Comparison of ENCODE assay signal across 25 cellular contexts in the genomic region with DNA sequence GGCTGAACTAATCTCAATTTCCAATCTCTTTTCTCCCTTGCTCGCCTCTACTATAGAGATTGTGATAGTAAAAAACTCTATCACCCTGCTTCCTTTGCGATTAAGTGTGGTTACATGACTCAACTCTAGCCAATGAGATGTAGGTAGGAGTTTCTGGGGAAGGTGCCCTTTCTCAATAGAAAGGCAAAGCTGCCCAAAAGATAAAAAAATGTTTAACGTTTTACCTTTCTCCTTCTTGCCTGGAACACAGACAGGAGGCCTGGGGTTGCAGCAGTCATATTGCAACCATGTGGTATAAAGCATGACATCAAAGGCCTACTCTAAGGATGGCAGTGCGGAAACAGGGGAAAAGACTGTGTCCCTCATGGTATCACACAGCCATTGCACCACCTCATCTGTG. TPM values are rescaled to one million over a fixed set of nuclear protein-coding genes. Genes with fewer than 3 reads are reported as not detected.
DNase-seq lines count a peak whose midpoint lies in the region; ATAC-seq, FAIRE-seq and TF ChIP-seq lines count a peak whose summit lies in the region.
"Had no signal": no experiment of that assay in that cellular context is flagged by ENCODE, and none has a peak within 500 bp of the region (broad histone marks: within the 10 kb centered on the region; RNA-seq: fewer than 3 reads in every experiment).

No MANE protein-coding gene starts in this region.

- H3K9me3 ChIP-seq in GM23248 (ENCODE audit: low read depth) = no peaks in the 10 kb centered on the region
- H3K9me3 ChIP-seq in HepG2 (ENCODE audit: low read length) = no peaks in the 10 kb centered on the region
- H3K9me3 ChIP-seq: A549; BLaER1 treated with 17β-estradiol and CSF1 and Interleukin-3, amounts not matched to agents 10 nM and 100 nM had no signal

- H3K27me3 ChIP-seq in GM23248 (replicated peaks; ENCODE audit: insufficient read depth) (no peaks in the 10 kb centered on the region; the same call in 1 of the 2 replicates), HepG2 (ENCODE audit: control insufficient read depth in 1 of 2, insufficient read depth in 2 of 2, low read length in 2 of 2) (peaks cover 1 to 38% of the 10 kb centered on the region in 2 experiments; a peak in 4 of 5 replicates)
- H3K27me3 ChIP-seq: BLaER1 treated with 17β-estradiol and CSF1 and Interleukin-3, amounts not matched to agents 10 nM and 100 nM had no signal

- H3K27me3 Mint-ChIP-seq in activated CD4-positive, alpha-beta memory T cell treated with anti-CD3 and anti-CD28 coated beads for 36 hours = no peaks in the 10 kb centered on the region
- peaks cover 3% of the 10 kb centered on the region for H3K27me3 Mint-ChIP-seq in activated CD4-positive, alpha-beta memory T cell treated with anti-CD3 and anti-CD28 coated beads, Interleukin-2, amount 10 ng/mL, durations not matched to agents 7 days and 5 days

- no peaks in the 10 kb centered on the region for H3K9me3 Mint-ChIP-seq in activated CD4-positive, alpha-beta memory T cell treated with anti-CD3 and anti-CD28 coated beads for 36 hours
- H3K9me3 Mint-ChIP-seq in activated CD4-positive, alpha-beta memory T cell treated with anti-CD3 and anti-CD28 coated beads, Interleukin-2, amount 10 ng/mL, durations not matched to agents 7 days and 5 days = no peaks in the 10 kb centered on the region
- H3K9me3 Mint-ChIP-seq: CD8-positive, alpha-beta memory T cell had no signal

- 43 to 45% methylated on average over 4 of the region's 4 CpGs for WGBS in GM23248 (ENCODE audit: low coverage in 1 of 2, low lambda C conversion rate in 2 of 2, missing lambda C conversion rate in 2 of 2), 2 experiments
- WGBS in HepG2 (ENCODE audit: low lambda C conversion rate) = 27% methylated on average over 4 of the region's 4 CpGs

- H2AFZ ChIP-seq in GM23248 (no peak overlapping the region), HepG2 (ENCODE audit: low read length) (no peak overlapping the region)

- in situ Hi-C loops in GM23248 (cut with MboI) (no loop called here), HepG2 (cut with HindIII; ENCODE audit: extremely low pct_ligation_motif_present, low pct_unique_long_range_greater_than_20kb) (no loop called here)

- TF ChIP-seq POLR2A in HepG2 (IDR thresholded peaks at IDR 0.05; ENCODE audit: insufficient read depth in 1 of 2, low read depth in 2 of 2, low read length in 2 of 2) = no peak

- TF ChIP-seq RAD21 in HepG2 (CRISPR knock-in tag; IDR thresholded peaks at IDR 0.05) = no peak

- H3K4me3 ChIP-seq in GM23248 = no peak overlapping the region
- no peak overlapping the region for H3K4me3 ChIP-seq in HepG2 (replicated peaks in 1 of 3; ENCODE audit: insufficient read depth in 1 of 3, low read depth in 2 of 3, low read length in 3 of 3)
- H3K4me3 ChIP-seq: A549; BLaER1 treated with 17β-estradiol and CSF1 and Interleukin-3, amounts not matched to agents 10 nM and 100 nM had no signal

- no peak overlapping the region for H3K4me3 Mint-ChIP-seq in activated CD4-positive, alpha-beta memory T cell treated with anti-CD3 and anti-CD28 coated beads for 36 hours
- H3K4me3 Mint-ChIP-seq in activated CD4-positive, alpha-beta memory T cell treated with anti-CD3 and anti-CD28 coated beads, Interleukin-2, amount 10 ng/mL, durations not matched to agents 7 days and 5 days = no peak overlapping the region
- H3K4me3 Mint-ChIP-seq: CD8-positive, alpha-beta memory T cell had no signal

- H3K36me3 ChIP-seq in GM23248 (ENCODE audit: low read depth) (no peaks in the 10 kb centered on the region), HepG2 (replicated peaks in 1 of 2; ENCODE audit: control insufficient read depth in 1 of 2, insufficient read depth in 2 of 2, low read length in 2 of 2) (no peaks in the 10 kb centered on the region)
- H3K36me3 ChIP-seq: BLaER1 treated with 17β-estradiol and CSF1 and Interleukin-3, amounts not matched to agents 10 nM and 100 nM had no signal

- H3K9ac ChIP-seq in GM23248 (no peak overlapping the region), HepG2 (ENCODE audit: insufficient read depth, low read depth, low read length) (no peak overlapping the region)
- H3K9ac ChIP-seq: BLaER1 treated with 17β-estradiol and CSF1 and Interleukin-3, amounts not matched to agents 10 nM and 100 nM had no signal

- H3K4me1 Mint-ChIP-seq in activated CD4-positive, alpha-beta memory T cell treated with anti-CD3 and anti-CD28 coated beads for 36 hours (ENCODE audit: low read depth) = no peaks in the 10 kb centered on the region
- peaks cover 4% of the 10 kb centered on the region for H3K4me1 Mint-ChIP-seq in activated CD4-positive, alpha-beta memory T cell treated with anti-CD3 and anti-CD28 coated beads, Interleukin-2, amount 10 ng/mL, durations not matched to agents 7 days and 5 days
- H3K4me1 Mint-ChIP-seq: CD8-positive, alpha-beta memory T cell had no signal

- no peak overlapping the region for H3K27ac Mint-ChIP-seq in activated CD4-positive, alpha-beta memory T cell treated with anti-CD3 and anti-CD28 coated beads for 36 hours
- H3K27ac Mint-ChIP-seq in activated CD4-positive, alpha-beta memory T cell treated with anti-CD3 and anti-CD28 coated beads, Interleukin-2, amount 10 ng/mL, durations not matched to agents 7 days and 5 days = no peak overlapping the region
- H3K27ac Mint-ChIP-seq: CD8-positive, alpha-beta memory T cell had no signal

- no peaks in the 10 kb centered on the region for H3K36me3 Mint-ChIP-seq in activated CD4-positive, alpha-beta memory T cell treated with anti-CD3 and anti-CD28 coated beads for 36 hours
- no peaks in the 10 kb centered on the region for H3K36me3 Mint-ChIP-seq in activated CD4-positive, alpha-beta memory T cell treated with anti-CD3 and anti-CD28 coated beads, Interleukin-2, amount 10 ng/mL, durations not matched to agents 7 days and 5 days (ENCODE audit: low read depth)
- H3K36me3 Mint-ChIP-seq: CD8-positive, alpha-beta memory T cell had no signal

- TF ChIP-seq CTCF in HepG2 (CRISPR knock-in tag; IDR thresholded peaks at IDR 0.05) = no peak

- H3K4me2 ChIP-seq in GM23248 (ENCODE audit: unreplicated experiment) = no peak overlapping the region
- no peak overlapping the region for H3K4me2 ChIP-seq in HepG2 (ENCODE audit: low read depth, low read length)
- H3K4me2 ChIP-seq: A549; BLaER1 treated with 17β-estradiol and CSF1 and Interleukin-3, amounts not matched to agents 10 nM and 100 nM had no signal

- ATAC-seq in HG02981 (IDR thresholded peaks at IDR 0.05; ENCODE audit: unreplicated experiment) (no peak), HepG2 (no peak)
- ATAC-seq: A549, HCT116, SK-N-SH treated with all-trans-retinoic acid at 6 μM for 48 hours had no signal

- no peak for TF ChIP-seq EP300 in HepG2 (IDR thresholded peaks at IDR 0.05; ENCODE audit: low read depth in 2 of 2, low read length in 2 of 2)
- no peak for TF ChIP-seq EP300 in HepG2 (CRISPR knock-in tag; IDR thresholded peaks at IDR 0.05; ENCODE audit: borderline replicate concordance)

- FAIRE-seq in HepG2 (lab: Jason Lieb, UNC) = no peak
- FAIRE-seq: A549, G401.6, GM12891, GM18507 had no signal

- peak; percentile 21 for DNase-seq in activated CD4-positive, alpha-beta memory T cell treated with anti-CD3 and anti-CD28 coated beads for 36 hours
- DNase-seq in activated CD4-positive, alpha-beta memory T cell treated with anti-CD3 and anti-CD28 coated beads, Interleukin-2, amount 10 ng/mL, durations not matched to agents 7 days and 5 days = no peak
- DNase-seq in GM23248 (peak; percentile 22), NOMO-1 treated with DMSO at 0.1 percent for 48 hours (lab: John Stamatoyannopoulos, UW; ENCODE audit: unreplicated experiment) (peak; percentile 48), renal cortical epithelial cell (ENCODE audit: low read depth) (peak; percentile 13), HuH-7.5 (ENCODE audit: low spot score) (no peak), HepG2 (ENCODE audit: low spot score) (no peak)
- DNase-seq: CD8-positive, alpha-beta memory T cell; DND-41; NCI-H1092; NCI-H1694; NCI-H2107; NCI-H2227 treated with DMSO at 0.1 percent for 48 hours; NCI-H524 treated with DMSO at 0.1 percent for 48 hours; SHP77 treated with DMSO at 0.1 percent for 48 hours had no signal

- POLR2A ChIA-PET in activated CD4-positive, alpha-beta memory T cell treated with anti-CD3 and anti-CD28 coated beads for 36 hours (lab: Charles Lee) = no interaction called here
- POLR2A ChIA-PET in activated CD4-positive, alpha-beta memory T cell treated with anti-CD3 and anti-CD28 coated beads, Interleukin-2, amount 10 ng/mL, durations not matched to agents 7 days and 5 days (lab: Charles Lee) = no interaction called here
- POLR2A ChIA-PET in HepG2 (lab: Yijun Ruan, JAX) = no interaction called here

- 0 out of 2 replicates have a peak, but pooled peaks cover 8% of the 10 kb centered on the region for H3K4me1 ChIP-seq in GM23248 (ENCODE audit: insufficient read depth)
- peaks cover 9% of the 10 kb centered on the region; the same call in 1 of the 2 replicates for H3K4me1 ChIP-seq in HepG2 (ENCODE audit: insufficient read depth, low read length)
- H3K4me1 ChIP-seq: A549 had no signal

- CTCF ChIA-PET in activated CD4-positive, alpha-beta memory T cell treated with anti-CD3 and anti-CD28 coated beads for 36 hours (lab: Charles Lee) = no interaction called here
- CTCF ChIA-PET in activated CD4-positive, alpha-beta memory T cell treated with anti-CD3 and anti-CD28 coated beads, Interleukin-2, amount 10 ng/mL, durations not matched to agents 7 days and 5 days (lab: Charles Lee) = no interaction called here
- CTCF ChIA-PET in HepG2 (lab: Yijun Ruan, JAX; ENCODE audit: low intra/inter-chr PET ratio, low total read pairs) = no interaction called here

- H3F3A ChIP-seq in GM23248 (ENCODE audit: insufficient read depth) = no peaks in the 10 kb centered on the region

- BruUV-seq in HepG2 (replicated peaks; lab: Mats Ljungman, UMichigan) = no TSS peak

- intact Hi-C loops in activated CD4-positive, alpha-beta memory T cell treated with anti-CD3 and anti-CD28 coated beads for 36 hours (cut with micrococcal nuclease) = no loop called here
- intact Hi-C loops in HepG2 (cut with micrococcal nuclease; ENCODE audit: unreplicated experiment) = no loop called here

- H3K79me2 ChIP-seq in GM23248 (ENCODE audit: insufficient read depth) (no peaks in the 10 kb centered on the region), HepG2 (ENCODE audit: insufficient read depth, low read length) (no peaks in the 10 kb centered on the region)

- H3K27ac ChIP-seq in GM23248 (no peak overlapping the region), HepG2 (ENCODE audit: extremely low read length, insufficient read depth, low read length) (no peak overlapping the region)
- H3K27ac ChIP-seq: A549; BLaER1 treated with 17β-estradiol and CSF1 and Interleukin-3, amounts not matched to agents 10 nM and 100 nM had no signal

- H4K20me1 ChIP-seq in GM23248 (ENCODE audit: insufficient read depth) (no peaks in the 10 kb centered on the region), HepG2 (ENCODE audit: insufficient read depth, low read length) (no peaks in the 10 kb centered on the region)
- H4K20me1 ChIP-seq: BLaER1 treated with 17β-estradiol and CSF1 and Interleukin-3, amounts not matched to agents 10 nM and 100 nM had no signal

- H3K9me2 ChIP-seq in GM23248 (ENCODE audit: insufficient read depth) = no peaks in the 10 kb centered on the region

RNA-seq across cellular contexts. Expression of a gene that starts 31.5 kb away (rescaled TPM):
- total RNA-seq in activated CD4-positive, alpha-beta memory T cell treated with anti-CD3 and anti-CD28 coated beads for 36 hours = not detected
- total RNA-seq in activated CD4-positive, alpha-beta memory T cell treated with anti-CD3 and anti-CD28 coated beads, Interleukin-2, amount 10 ng/mL, durations not matched to agents 7 days and 5 days = not detected
- total RNA-seq in GM23248 (2014; rRNA removed; shearing (Covaris generic)) = 1.8 TPM in 1 of 2 replicates, not detected in the other
- 0.53 and 1.5 TPM in 2 replicates for polyA plus RNA-seq in GM23248 (2016; fragmentation: Nextera tagmentation; extraction: Ambion mirVana)
- total RNA-seq in renal cortical epithelial cell = 0.69 and 11.4 TPM in 2 replicates
- total RNA-seq in HepG2 (2016; rRNA removed; fragmentation: Illumina TruSeq; extraction: Trizol) = 23.7 and 37.7 TPM in 2 replicates
- total RNA-seq in HepG2 (2016; cell fraction: cytosol; rRNA removed; fragmentation: Illumina TruSeq; extraction: Trizol; ENCODE audit: low read depth) = 28.9 and 37.4 TPM in 2 replicates
- 22.3 and 38.3 TPM in 2 replicates for total RNA-seq in HepG2 (2016; cell fraction: insoluble cytoplasmic fraction; rRNA removed; fragmentation: Illumina TruSeq; extraction: Trizol)
- total RNA-seq in HepG2 (2016; cell fraction: membrane; rRNA removed; fragmentation: Illumina TruSeq; extraction: Trizol) = 42.2 and 48.4 TPM in 2 replicates
- 34.2 and 36.8 TPM in 2 replicates for total RNA-seq in HepG2 (2016; cell fraction: nucleus; rRNA removed; fragmentation: Illumina TruSeq; extraction: Trizol)
- polyA plus RNA-seq in HepG2 (2011; rRNA removed) = 115 and 141 TPM in 2 replicates
- polyA plus RNA-seq in HepG2 (2011; cell fraction: cytosol; rRNA removed) = 117 and 121 TPM in 2 replicates
- 112 and 119 TPM in 2 replicates for polyA plus RNA-seq in HepG2 (2011; cell fraction: nucleus; rRNA removed)
- polyA plus RNA-seq in HepG2 (2012) = 79.4 and 99.6 TPM in 2 replicates
- 35.8 and 51.6 TPM in 2 replicates for polyA plus RNA-seq in HepG2 (2016; cell fraction: cytosol; fragmentation: Illumina TruSeq; extraction: Trizol; ENCODE audit: low read depth)
- 29.9 and 33.6 TPM in 2 replicates for polyA plus RNA-seq in HepG2 (2016; cell fraction: insoluble cytoplasmic fraction; fragmentation: Illumina TruSeq; extraction: Trizol; ENCODE audit: low read depth)
- polyA plus RNA-seq in HepG2 (2016; cell fraction: membrane; fragmentation: Illumina TruSeq; extraction: Trizol; ENCODE audit: low read depth) = 42.8 and 53.0 TPM in 2 replicates
- polyA plus RNA-seq in HepG2 (2016; cell fraction: nucleus; fragmentation: Illumina TruSeq; extraction: Trizol; ENCODE audit: insufficient read depth, low read depth) = 58.5 and 61.9 TPM in 2 replicates
- 8.6 and 130 TPM in 2 replicates for polyA minus RNA-seq in HepG2 (2011; rRNA and poly(A)+ RNA removed; ENCODE audit: low replicate concordance)
- 23.8 and 26.3 TPM in 2 replicates for polyA minus RNA-seq in HepG2 (2011; cell fraction: cytosol; rRNA and poly(A)+ RNA removed)
- 72.6 and 73.7 TPM in 2 replicates for polyA minus RNA-seq in HepG2 (2011; cell fraction: nucleus; rRNA and poly(A)+ RNA removed)
- total RNA-seq: CD8-positive, alpha-beta memory T cell; OCI-LY7; RPMI7951 had no signal
- polyA plus RNA-seq: CD8-positive, alpha-beta memory T cell had no signal

Comparison
In these comparisons a context has a peak if more than half of its experiments do, and no peak if none do; other contexts are left out.
1. DNase-seq: peak in activated CD4-positive, alpha-beta memory T cell treated with anti-CD3 and anti-CD28 coated beads for 36 hours (single experiment), GM23248 (single experiment), NOMO-1 treated with DMSO at 0.1 percent for 48 hours (single experiment) and renal cortical epithelial cell (single experiment); none in activated CD4-positive, alpha-beta memory T cell treated with anti-CD3 and anti-CD28 coated beads, Interleukin-2, amount 10 ng/mL, durations not matched to agents 7 days and 5 days (single experiment), HuH-7.5 (single experiment) and HepG2 (single experiment).